5 cellular contexts compared by ENCODE assay signal in the genomic region with DNA sequence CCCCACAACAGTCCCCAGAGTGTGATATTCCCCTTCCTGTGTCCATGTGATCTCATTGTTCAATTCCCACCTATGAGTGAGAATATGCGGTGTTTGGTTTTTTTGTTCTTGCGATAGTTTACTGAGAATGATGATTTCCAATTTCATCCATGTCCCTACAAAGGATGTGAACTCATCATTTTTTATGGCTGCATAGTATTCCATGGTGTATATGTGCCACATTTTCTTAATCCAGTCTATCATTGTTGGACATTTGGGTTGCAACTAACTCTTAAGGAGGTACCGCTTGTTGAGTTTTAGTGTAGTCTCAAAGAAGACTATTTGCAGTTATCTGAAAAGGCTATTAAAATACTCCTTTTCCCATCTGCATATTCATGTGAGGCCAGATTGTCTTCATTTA. TPM values are rescaled to one million over a fixed set of nuclear protein-coding genes. Genes with fewer than 3 reads are reported as not detected.
"Had no signal": no experiment of that assay in that cellular context is flagged by ENCODE, and none has a peak within 500 bp of the region (broad histone marks: within the 10 kb centered on the region; RNA-seq: fewer than 3 reads in every experiment).

No MANE protein-coding gene starts in this region.

RNA-seq across cellular contexts. Expression of gene GDPD2, which starts 22.9 kb away (rescaled TPM):
- total RNA-seq: Right ventricle myocardium inferior, Right ventricle myocardium superior, RPMI7951, SK-MEL-5, T-cell had no signal
